In genomic region chr7:91165846-91166230, GRCh38 we compare ENCODE assay signal across 9 cellular contexts.
DNase-seq lines count a peak whose midpoint lies in the region; ATAC-seq and TF ChIP-seq lines count a peak whose summit lies in the region.
"Had no signal": no experiment of that assay in that cellular context is flagged by ENCODE, and none has a peak within 500 bp of the region (broad histone marks: within the 10 kb centered on the region; RNA-seq: fewer than 3 reads in every experiment).

No MANE protein-coding gene starts in this region.

- TF ChIP-seq CTCF in SU-DHL-6 (IDR thresholded peaks at IDR 0.05; ENCODE audit: insufficient read depth, low read length, poor library complexity, severe bottlenecking), result no peak
- TF ChIP-seq CTCF in Peyer's patch (IDR thresholded peaks at IDR 0.05), result no peak

- H4K20me1 ChIP-seq in BLaER1 treated with 17β-estradiol and CSF1 and Interleukin-3, amounts not matched to agents 10 nM and 100 nM, result no peaks in the 10 kb centered on the region
- H4K20me1 ChIP-seq in SU-DHL-6 (ENCODE audit: low read depth, low read length), result no peaks in the 10 kb centered on the region

- ATAC-seq in GM19467 (IDR thresholded peaks at IDR 0.05; ENCODE audit: unreplicated experiment) (peak; percentile 42), HG03025 (IDR thresholded peaks at IDR 0.05; ENCODE audit: low FRiP score, unreplicated experiment) (peak; percentile 46)

- H3K9me3 ChIP-seq in BLaER1 treated with 17β-estradiol and CSF1 and Interleukin-3, amounts not matched to agents 10 nM and 100 nM (replicated peaks in 1 of 11), result no peaks in the 10 kb centered on the region
- H3K9me3 ChIP-seq in SU-DHL-6 (ENCODE audit: insufficient read depth, low read length) (no peaks in the 10 kb centered on the region), Peyer's patch (no peaks in the 10 kb centered on the region)

- TF ChIP-seq POLR2A in Peyer's patch (IDR thresholded peaks at IDR 0.05), result no peak

- H3K4me1 ChIP-seq in BLaER1 treated with 17β-estradiol and CSF1 and Interleukin-3, amounts not matched to agents 10 nM and 100 nM, result peaks cover 16 to 21% (median 20%) of the 10 kb centered on the region in 10 experiments
- H3K4me1 ChIP-seq in Peyer's patch, result no peaks in the 10 kb centered on the region

- H3K4me3 ChIP-seq in BLaER1 treated with 17β-estradiol and CSF1 and Interleukin-3, amounts not matched to agents 10 nM and 100 nM, result no peak overlapping the region
- H3K4me3 ChIP-seq in SU-DHL-6 (ENCODE audit: insufficient read depth, low read length, poor library complexity, severe bottlenecking), result no peak overlapping the region
- H3K4me3 ChIP-seq in Peyer's patch, result no peak overlapping the region

- H2AFZ ChIP-seq in SU-DHL-6 (ENCODE audit: low read depth, low read length, severe bottlenecking), result no peak overlapping the region

- peak overlapping the region in 4 of 11 experiments; percentile 4 to 47 (median 30); a peak in 2 of 22 replicates for H3K27ac ChIP-seq in BLaER1 treated with 17β-estradiol and CSF1 and Interleukin-3, amounts not matched to agents 10 nM and 100 nM
- H3K27ac ChIP-seq in SU-DHL-6 (ENCODE audit: low read depth, low read length) (peak overlapping the region; percentile 25), Peyer's patch (no peak overlapping the region)

- H3K4me2 ChIP-seq in BLaER1 treated with 17β-estradiol and CSF1 and Interleukin-3, amounts not matched to agents 10 nM and 100 nM, result peak overlapping the region in 7 of 11 experiments; percentile 9 to 62 (median 48); a peak in 8 of 22 replicates
- no peak overlapping the region for H3K4me2 ChIP-seq in SU-DHL-6 (ENCODE audit: low read depth, low read length, poor library complexity, severe bottlenecking)

- H3K79me2 ChIP-seq in SU-DHL-6 (ENCODE audit: insufficient read depth, low read length), result no peaks in the 10 kb centered on the region

- no peaks in the 10 kb centered on the region for H3K36me3 ChIP-seq in BLaER1 treated with 17β-estradiol and CSF1 and Interleukin-3, amounts not matched to agents 10 nM and 100 nM
- H3K36me3 ChIP-seq in SU-DHL-6 (ENCODE audit: low read length) (no peaks in the 10 kb centered on the region; the same call in 1 of the 2 replicates), Peyer's patch (no peaks in the 10 kb centered on the region)

- DNase-seq in NCI-H446 (lab: John Stamatoyannopoulos, UW), result no peak
- no peak for DNase-seq in Peyer's patch
- DNase-seq in AG08396 (ENCODE audit: low spot score), result no peak
- no peak for DNase-seq in NCI-H226
- DNase-seq: stimulated activated CD4-positive, alpha-beta T cell treated with anti-CD3 and anti-CD28 coated beads, Interleukin-4, amount 100 ng/mL, for 1 hour had no signal

- no peaks in the 10 kb centered on the region for H3K27me3 ChIP-seq in BLaER1 treated with 17β-estradiol and CSF1 and Interleukin-3, amounts not matched to agents 10 nM and 100 nM
- H3K27me3 ChIP-seq in SU-DHL-6 (ENCODE audit: low read length), result no peaks in the 10 kb centered on the region
- no peaks in the 10 kb centered on the region for H3K27me3 ChIP-seq in Peyer's patch

- no peaks in the 10 kb centered on the region for H3K9me2 ChIP-seq in SU-DHL-6 (replicated peaks; ENCODE audit: insufficient read depth, low read length)

- H3F3A ChIP-seq in SU-DHL-6 (ENCODE audit: insufficient read depth), result no peaks in the 10 kb centered on the region

- H3K9ac ChIP-seq in BLaER1 treated with 17β-estradiol and CSF1 and Interleukin-3, amounts not matched to agents 10 nM and 100 nM, result no peak overlapping the region
- H3K9ac ChIP-seq in SU-DHL-6 (ENCODE audit: low read length), result no peak overlapping the region
